8 cellular contexts compared by ENCODE assay signal in genomic region chr14:101972126-101972785, GRCh38. TPM values are rescaled to one million over a fixed set of nuclear protein-coding genes. Genes with fewer than 3 reads are reported as not detected.
DNase-seq lines count a peak whose midpoint lies in the region; ATAC-seq and TF ChIP-seq lines count a peak whose summit lies in the region.

No MANE protein-coding gene starts in this region.

- ATAC-seq in HG02840 (IDR thresholded peaks at IDR 0.05; ENCODE audit: low FRiP score, unreplicated experiment) (no peak), GM21447 (IDR thresholded peaks at IDR 0.05; ENCODE audit: unreplicated experiment) (no peak)

- H3K27ac Mint-ChIP-seq in type B pancreatic cell, result peak overlapping the region; percentile 71

- H3K4me1 Mint-ChIP-seq in type B pancreatic cell (ENCODE audit: unreplicated experiment), result peaks cover 22% of the 10 kb centered on the region

- no peak for TF ChIP-seq POLR2A in lower leg skin (IDR thresholded peaks at IDR 0.05)

- H3K9me3 Mint-ChIP-seq in type B pancreatic cell, result no peaks in the 10 kb centered on the region

- peaks cover 13% of the 10 kb centered on the region for H3K36me3 Mint-ChIP-seq in type B pancreatic cell

- no peaks in the 10 kb centered on the region for H3K27me3 Mint-ChIP-seq in type B pancreatic cell

- H3K4me3 Mint-ChIP-seq in type B pancreatic cell, result peak overlapping the region; percentile 1

- intact Hi-C loops in lower leg skin (cut with DNase I; ENCODE audit: low total_unique reads), result no loop called here

- WGBS in lower leg skin, 2 donors, result 6 to 12% methylated on average over 9 of the region's 9 CpGs

- peak; percentile 99 for DNase-seq in GM04503 (ENCODE audit: low read depth)
- DNase-seq in NOMO-1 treated with DMSO at 0.1 percent for 48 hours (lab: John Stamatoyannopoulos, UW; ENCODE audit: unreplicated experiment), result peak; percentile 54
- peak; percentile 99 for DNase-seq in dedifferentiated amniotic fluid mesenchymal stem cell (ENCODE audit: extremely low spot score)
- DNase-seq in lower leg skin (ENCODE audit: low spot score in 2 of 2), result peak; percentile 95 to 96
- no peak for DNase-seq in type B pancreatic cell (ENCODE audit: extremely low spot score, unreplicated experiment)
- no peak for DNase-seq in NCI-H82 treated with DMSO at 0.1 percent for 48 hours (lab: John Stamatoyannopoulos, UW; ENCODE audit: unreplicated experiment)

- no peak overlapping the region for H3K4me3 ChIP-seq in lower leg skin (ENCODE audit: low read depth, poor library complexity, severe bottlenecking)

- no peak for TF ChIP-seq CTCF in lower leg skin (IDR thresholded peaks at IDR 0.05)
- TF ChIP-seq CTCF in type B pancreatic cell (conservative IDR thresholded peaks at IDR 0.05), result no peak

RNA-seq across cellular contexts. Expression of gene DYNC1H1, which starts 7.9 kb away (rescaled TPM):
- 100 to 1,000 TPM; 546 to 624 (median 593) TPM for total RNA-seq in lower leg skin
- total RNA-seq in type B pancreatic cell (ENCODE audit: low replicate concordance), result 413 and 489 TPM in 2 replicates

Comparison
In these comparisons a context has a peak if more than half of its experiments do, and no peak if none do; other contexts are left out.
1. DNase-seq: peak in GM04503 (single experiment), NOMO-1 treated with DMSO at 0.1 percent for 48 hours (single experiment), dedifferentiated amniotic fluid mesenchymal stem cell (single experiment) and lower leg skin (2 of 2); none in type B pancreatic cell (single experiment) and NCI-H82 treated with DMSO at 0.1 percent for 48 hours (single experiment).